Comparison of ENCODE assay signal across 8 cellular contexts in genomic region chr2:25982968-25983280, GRCh38. TPM values are rescaled to one million over a fixed set of nuclear protein-coding genes. Genes with fewer than 3 reads are reported as not detected.
DNase-seq lines count a peak whose midpoint lies in the region; ATAC-seq and TF ChIP-seq lines count a peak whose summit lies in the region.

No MANE protein-coding gene starts in this region.

- no peaks in the 10 kb centered on the region for H4K20me1 ChIP-seq in Karpas-422 (ENCODE audit: insufficient read depth, low read depth, low read length)

- H3K9me3 Mint-ChIP-seq in dendritic cell treated with granulocyte-macrophage colony-stimulating factor and Interleukin-4, amounts not matched to agents 40 ng/mL and 50 ng/mL, for 4 days, result no peaks in the 10 kb centered on the region
- H3K9me3 Mint-ChIP-seq in natural killer cell, result no peaks in the 10 kb centered on the region

- peaks cover 6% of the 10 kb centered on the region for H3K36me3 Mint-ChIP-seq in dendritic cell treated with granulocyte-macrophage colony-stimulating factor and Interleukin-4, amounts not matched to agents 40 ng/mL and 50 ng/mL, for 4 days (ENCODE audit: low read depth)
- H3K36me3 Mint-ChIP-seq in natural killer cell, result no peaks in the 10 kb centered on the region

- H3K9me3 ChIP-seq in Karpas-422 (ENCODE audit: low read length), result no peaks in the 10 kb centered on the region

- H3K9ac ChIP-seq in Karpas-422 (ENCODE audit: low read length), result no peak overlapping the region

- H3K36me3 ChIP-seq in Karpas-422 (ENCODE audit: insufficient read depth, low read length), result no peaks in the 10 kb centered on the region

- H3K27ac ChIP-seq in Karpas-422 (ENCODE audit: low read length), result no peak overlapping the region

- H3K4me1 ChIP-seq in Karpas-422 (ENCODE audit: low read length), result peaks cover 5% of the 10 kb centered on the region

- no peaks in the 10 kb centered on the region for H3K79me2 ChIP-seq in Karpas-422 (ENCODE audit: low read length)

- TF ChIP-seq CTCF in AG09309 (IDR thresholded peaks at IDR 0.05; ENCODE audit: control insufficient read depth, insufficient read depth, low read depth, low read length, missing control alignments) (no peak), natural killer cell (IDR thresholded peaks at IDR 0.05) (no peak)

- ATAC-seq in natural killer cell, result no peak
- no peak for ATAC-seq in HG02798 (IDR thresholded peaks at IDR 0.05; ENCODE audit: poor library complexity, unreplicated experiment)
- ATAC-seq in GM19035 (IDR thresholded peaks at IDR 0.05; ENCODE audit: unreplicated experiment), result no peak

- H2AFZ ChIP-seq in Karpas-422 (ENCODE audit: low read length), result no peak overlapping the region

- no peak for DNase-seq in AG09309 (ENCODE audit: low read depth)
- DNase-seq in Karpas-422, result no peak
- no peak for DNase-seq in natural killer cell
- no peak for DNase-seq in NCI-H187 treated with DMSO at 0.1 percent for 48 hours (lab: John Stamatoyannopoulos, UW)
- DNase-seq in UCSD-AML1 (lab: John Stamatoyannopoulos, UW; ENCODE audit: unreplicated experiment), result no peak

- H3K27ac Mint-ChIP-seq in dendritic cell treated with granulocyte-macrophage colony-stimulating factor and Interleukin-4, amounts not matched to agents 40 ng/mL and 50 ng/mL, for 4 days, result peak overlapping the region; percentile 40
- H3K27ac Mint-ChIP-seq in natural killer cell, result peak overlapping the region in 1 of 2 donors; percentile 64

- H3K27me3 Mint-ChIP-seq in dendritic cell treated with granulocyte-macrophage colony-stimulating factor and Interleukin-4, amounts not matched to agents 40 ng/mL and 50 ng/mL, for 4 days, result peaks cover 5% of the 10 kb centered on the region
- no peaks in the 10 kb centered on the region for H3K27me3 Mint-ChIP-seq in natural killer cell (ENCODE audit: low read depth in 2 of 2)

- H3K4me1 Mint-ChIP-seq in dendritic cell treated with granulocyte-macrophage colony-stimulating factor and Interleukin-4, amounts not matched to agents 40 ng/mL and 50 ng/mL, for 4 days (ENCODE audit: low read depth), result peaks cover 25% of the 10 kb centered on the region
- peaks cover 11 to 26% of the 10 kb centered on the region in 2 donors for H3K4me1 Mint-ChIP-seq in natural killer cell

- peak overlapping the region; percentile 64 for H3K4me3 Mint-ChIP-seq in dendritic cell treated with granulocyte-macrophage colony-stimulating factor and Interleukin-4, amounts not matched to agents 40 ng/mL and 50 ng/mL, for 4 days
- peak overlapping the region; percentile 87 for H3K4me3 Mint-ChIP-seq in natural killer cell

- H3K4me3 ChIP-seq in AG09309 (ENCODE audit: control insufficient read depth, low read depth, low read length), result peak overlapping the region; percentile 80
- peak overlapping the region; percentile 62; the same call in 1 of the 2 replicates for H3K4me3 ChIP-seq in Karpas-422 (ENCODE audit: low read length)

- H3K9me2 ChIP-seq in Karpas-422 (replicated peaks; ENCODE audit: insufficient read depth, low read length), result no peaks in the 10 kb centered on the region

- no peaks in the 10 kb centered on the region for H3K27me3 ChIP-seq in Karpas-422 (ENCODE audit: low read length)

- intact Hi-C loops in dendritic cell treated with granulocyte-macrophage colony-stimulating factor and Interleukin-4, amounts not matched to agents 40 ng/mL and 50 ng/mL, for 4 days (cut with micrococcal nuclease), result no loop called here
- intact Hi-C loops in natural killer cell (cut with micrococcal nuclease), result loop anchor here (1.0 kb wide), 1 partner anchor 8 kb away; no protein-coding TSS in a partner anchor

- peak overlapping the region; percentile 69 for H3K4me2 ChIP-seq in Karpas-422 (ENCODE audit: low read depth, low read length, poor library complexity, severe bottlenecking)

RNA-seq across cellular contexts. Expression of gene KIF3C, which starts 0.6 kb away (rescaled TPM):
- total RNA-seq in Karpas-422 (2014; rRNA removed; shearing (Covaris generic); ENCODE audit: low replicate concordance), result 0.90 and 1.2 TPM in 2 replicates
- total RNA-seq in natural killer cell, result 1 to 10 TPM; 4.4 to 6.8 (median 5.1) TPM

RNA-seq across cellular contexts. Expression of gene RAB10, which starts 51.0 kb away (rescaled TPM):
- total RNA-seq in Karpas-422 (2014; rRNA removed; shearing (Covaris generic); ENCODE audit: low replicate concordance), result 67.9 and 104 TPM in 2 replicates
- 10 to 100 TPM; 35.8 to 44.2 (median 39.5) TPM for total RNA-seq in natural killer cell
